Comparison of ENCODE assay signal across 1 cellular context in genomic region chr16:276360-277077, GRCh38.
A peak's percentile ranks its signal among the peaks of the same experiment; 100 is the strongest.
TF ChIP-seq lines count a peak whose summit lies in the region.

No MANE protein-coding gene starts in this region.

TF ChIP-seq in H1, 55 proteins besides CTCF, POLR2A, EP300 and RAD21:
- TF ChIP-seq GABPA (IDR thresholded peaks at IDR 0.05; ENCODE audit: borderline replicate concordance, insufficient read depth, low read length): 0 out of 2 replicates have a peak, but pooled peaks have one; percentile 30
- no peak for TF ChIP-seq JUND (IDR thresholded peaks at IDR 0.05; ENCODE audit: low read length)
- TF ChIP-seq CBX8 (IDR thresholded peaks at IDR 0.05; ENCODE audit: borderline replicate concordance, low read depth, low read length): no peak
- no peak for TF ChIP-seq FOSL1 (IDR thresholded peaks at IDR 0.05; ENCODE audit: insufficient read depth, low read depth, low read length)
